Comparison of ENCODE assay signal across 17 cellular contexts in genomic region chr9:112914524-112914923, GRCh38. TPM values are rescaled to one million over a fixed set of nuclear protein-coding genes. Genes with fewer than 3 reads are reported as not detected.
"Had no signal": no experiment of that assay in that cellular context is flagged by ENCODE, and none has a peak within 500 bp of the region (broad histone marks: within the 10 kb centered on the region; RNA-seq: fewer than 3 reads in every experiment).

No MANE protein-coding gene starts in this region.

- H3K4me1 ChIP-seq: adrenal gland, lower lobe of right lung, tibial artery, vagina had no signal

- H3K27me3 ChIP-seq: adrenal gland, tibial artery, vagina had no signal

- H3K4me3 ChIP-seq: adrenal gland, lower lobe of right lung, tibial artery, vagina had no signal

- H3K9me3 ChIP-seq: adrenal gland, lower lobe of right lung, neutrophil, tibial artery, vagina had no signal

- H3K27ac Mint-ChIP-seq: activated B cell treated with CpG ODN at 0.5 μM for 24 hours; effector memory CD8-positive, alpha-beta T cell; mesothelial cell of epicardium; naive thymus-derived CD8-positive, alpha-beta T cell had no signal

- DNase-seq: activated B cell treated with CpG ODN at 0.5 μM for 24 hours; activated CD4-positive, alpha-beta T cell treated with anti-CD3 and anti-CD28 coated beads, Interleukin-2, amount 50 U/mL, for 1 hour; activated naive CD4-positive, alpha-beta T cell treated with anti-CD3 and anti-CD28 coated beads, Interleukin-2, amount 50 U/mL, for 16 hours; activated T-cell treated with anti-CD3 and anti-CD28 coated beads, Interleukin-2, amount 50 U/mL, for 1 hour; central memory CD4-positive, alpha-beta T cell; effector memory CD8-positive, alpha-beta T cell; hippocampal formation; lower lobe of right lung; naive thymus-derived CD8-positive, alpha-beta T cell; small intestine; tibial artery had no signal

- H3K36me3 ChIP-seq: adrenal gland, lower lobe of right lung, neutrophil, tibial artery, vagina had no signal

- H3K9me3 Mint-ChIP-seq: activated B cell treated with CpG ODN at 0.5 μM for 24 hours; effector memory CD8-positive, alpha-beta T cell; mesothelial cell of epicardium; naive thymus-derived CD8-positive, alpha-beta T cell had no signal

- H3K36me3 Mint-ChIP-seq: mesothelial cell of epicardium; naive thymus-derived CD8-positive, alpha-beta T cell had no signal

- H3K4me3 Mint-ChIP-seq: activated B cell treated with CpG ODN at 0.5 μM for 24 hours; effector memory CD8-positive, alpha-beta T cell; mesothelial cell of epicardium; naive thymus-derived CD8-positive, alpha-beta T cell had no signal

- H3K27ac ChIP-seq: adrenal gland, epithelial cell of prostate, lower lobe of right lung, neutrophil, tibial artery, vagina had no signal

- ATAC-seq: effector memory CD8-positive, alpha-beta T cell; lower lobe of right lung; naive thymus-derived CD8-positive, alpha-beta T cell had no signal

- H3K4me1 Mint-ChIP-seq: activated B cell treated with CpG ODN at 0.5 μM for 24 hours; naive thymus-derived CD8-positive, alpha-beta T cell had no signal

RNA-seq across cellular contexts. Expression of gene SLC46A2, which starts 23.8 kb away (rescaled TPM):
- total RNA-seq: activated B cell treated with CpG ODN at 0.5 μM for 24 hours; glomerular endothelial cell; mesothelial cell of epicardium; naive thymus-derived CD8-positive, alpha-beta T cell; vagina had no signal
